ENCODE assay signal across 8 cellular contexts in the genomic region with DNA sequence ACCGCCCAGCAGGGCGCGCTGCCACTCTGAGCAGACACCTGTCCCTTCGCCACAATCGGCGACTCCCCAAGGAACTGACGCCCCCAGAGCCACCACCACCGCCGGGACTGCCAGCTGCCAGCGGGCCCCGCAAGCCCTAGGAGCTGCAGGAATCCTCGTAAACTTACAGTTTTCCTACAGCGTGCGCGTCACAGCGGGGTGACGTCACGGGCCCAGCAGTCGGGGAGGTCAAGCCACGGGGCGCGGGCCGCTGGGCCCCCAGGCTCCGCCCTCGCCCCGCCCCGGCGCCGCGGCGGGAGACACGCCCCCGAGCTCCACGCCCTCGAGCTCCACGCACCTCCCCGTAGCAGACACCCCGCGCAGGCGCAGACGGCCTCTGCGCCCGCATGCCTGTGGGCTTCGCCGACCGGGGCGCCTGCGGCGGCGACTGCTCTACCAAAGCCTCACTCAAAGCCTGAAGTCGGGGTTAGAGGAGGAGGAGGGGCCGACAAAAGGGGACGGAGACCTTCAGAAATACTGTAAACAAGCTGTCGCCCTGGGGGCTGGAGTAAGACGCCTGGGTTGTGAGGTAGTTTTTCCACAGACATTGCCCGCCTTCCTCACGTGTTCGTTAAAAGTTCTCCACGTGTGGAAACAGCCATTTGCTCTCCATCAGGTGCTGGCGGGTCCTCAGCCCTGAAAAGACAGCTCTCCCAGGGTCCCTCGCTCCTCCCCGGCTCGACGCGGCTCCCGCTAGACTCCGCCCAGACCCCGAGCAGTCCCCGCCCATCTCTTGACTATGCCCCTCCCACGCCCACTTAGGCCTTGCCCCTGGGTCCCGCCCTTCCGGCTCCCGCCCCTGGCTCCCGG. TPM values are rescaled to one million over a fixed set of nuclear protein-coding genes. Genes with fewer than 3 reads are reported as not detected.
DNase-seq lines count a peak whose midpoint lies in the region; ATAC-seq and TF ChIP-seq lines count a peak whose summit lies in the region.

ZNF438 (minus strand) TSS at position 200 of the 849 bp plus-strand sequence. CDS start 154,831 bp downstream, outside the sequence.

- H3K27me3 Mint-ChIP-seq in T-helper 17 cell: no peaks in the 10 kb centered on the region

- H3K4me3 ChIP-seq in right cardiac atrium (ENCODE audit: low read length): peak within 1 kb of the TSS; percentile 51
- peak within 1 kb of the TSS; percentile 90 for H3K4me3 ChIP-seq in rectal smooth muscle tissue (ENCODE audit: low read length)
- H3K4me3 ChIP-seq in vagina: peak within 1 kb of the TSS; percentile 61

- H3K36me3 Mint-ChIP-seq in T-helper 17 cell (ENCODE audit: low read depth): peaks cover 3% of the 10 kb centered on the region

- H3K27ac Mint-ChIP-seq in T-helper 17 cell: peak within 1 kb of the TSS; percentile 91

- DNase-seq in NCI-H1694 treated with DMSO at 0.1 percent for 48 hours (lab: John Stamatoyannopoulos, UW): peak; percentile 76
- peak; percentile 95 to 96 (median 96) for DNase-seq in T-helper 17 cell
- peak; percentile 64 to 98 (median 93) for DNase-seq in anterior cingulate cortex (lab: John Stamatoyannopoulos, UW)
- DNase-seq in right cardiac atrium: peak; percentile 96 to 99 (median 99)
- DNase-seq in vagina (ENCODE audit: extremely low spot score in 2 of 2): peak; percentile 97

- ATAC-seq in GM18499 (IDR thresholded peaks at IDR 0.05; ENCODE audit: insufficient read depth, unreplicated experiment) (peak; percentile 62), HG02885 (IDR thresholded peaks at IDR 0.05; ENCODE audit: poor library complexity, unreplicated experiment) (peak; percentile 86), T-helper 17 cell (peak; percentile 82), right cardiac atrium (peak; percentile 97 to 98)

- WGBS in right cardiac atrium: under 1% methylated on average over 74 of the region's 74 CpGs

- H3K27me3 ChIP-seq in right cardiac atrium (ENCODE audit: control insufficient read depth, insufficient read depth) (no peaks in the 10 kb centered on the region), rectal smooth muscle tissue (ENCODE audit: control insufficient read depth, insufficient read depth, low read length) (no peaks in the 10 kb centered on the region), vagina (no peaks in the 10 kb centered on the region)

- peak in 2 of 3 experiments; percentile 33 to 45 for TF ChIP-seq CTCF in vagina (IDR thresholded peaks at IDR 0.05)

- H3K9ac ChIP-seq in rectal smooth muscle tissue (ENCODE audit: low read length): peak within 1 kb of the TSS; percentile 96

- peak in 1 of 2 donors; percentile 53 for TF ChIP-seq POLR2A in vagina (IDR thresholded peaks at IDR 0.05)

- peaks cover 17% of the 10 kb centered on the region for H3K4me1 Mint-ChIP-seq in T-helper 17 cell

- H3K4me3 Mint-ChIP-seq in T-helper 17 cell: peak within 1 kb of the TSS; percentile 92

- peaks cover 8% of the 10 kb centered on the region for H3K4me1 ChIP-seq in right cardiac atrium (ENCODE audit: control insufficient read depth, insufficient read depth, low read length)
- H3K4me1 ChIP-seq in rectal smooth muscle tissue (ENCODE audit: control insufficient read depth, insufficient read depth, low read length): peaks cover 3% of the 10 kb centered on the region
- peaks cover 53% of the 10 kb centered on the region for H3K4me1 ChIP-seq in vagina

- intact Hi-C loops in right cardiac atrium (cut with DNase I) (loop anchor here in 3 of 4 donors (5.0 to 10.0 kb wide), 3 partner anchors 103 to 285 kb away; partner anchors contain the start of gene ZEB1 (in 1 of the 3)), vagina (cut with DNase I) (loop anchor here (2.0 to 5.0 kb wide), 2 partner anchors 220 to 727 kb away; no protein-coding TSS in a partner anchor)

- no peaks in the 10 kb centered on the region for H3K9me3 ChIP-seq in T-helper 17 cell (ENCODE audit: control insufficient read depth, low read length, poor library complexity, severe bottlenecking)
- H3K9me3 ChIP-seq in right cardiac atrium (ENCODE audit: control insufficient read depth, low read length): no peaks in the 10 kb centered on the region
- H3K9me3 ChIP-seq in vagina: no peaks in the 10 kb centered on the region

- H3K36me3 ChIP-seq in rectal smooth muscle tissue (ENCODE audit: control insufficient read depth, insufficient read depth, low read length) (no peaks in the 10 kb centered on the region), vagina (no peaks in the 10 kb centered on the region)

- H3K27ac ChIP-seq in right cardiac atrium (ENCODE audit: low read length) (peak within 1 kb of the TSS; percentile 98), rectal smooth muscle tissue (ENCODE audit: low read depth, low read length) (peak within 1 kb of the TSS; percentile 100), vagina (peak within 1 kb of the TSS; percentile 100)

RNA-seq across cellular contexts. Expression of gene ZNF438, which starts in this region (rescaled TPM):
- total RNA-seq in T-helper 17 cell: 1 to 10 TPM; 3.1 to 3.7 TPM
- total RNA-seq in right cardiac atrium: 10 to 100 TPM; 15.2 to 17.1 (median 15.9) TPM
- polyA plus RNA-seq in right cardiac atrium: 14.9 TPM
- 11.8 TPM for total RNA-seq in vagina

Comparison
In these comparisons a context has a peak if more than half of its experiments do, and no peak if none do; other contexts are left out.
1. Peak in every context shown above with its lines: DNase-seq, ATAC-seq, H3K4me3 ChIP-seq and H3K27ac ChIP-seq.